Comparison of ENCODE assay signal across 1 cellular context in the genomic region with DNA sequence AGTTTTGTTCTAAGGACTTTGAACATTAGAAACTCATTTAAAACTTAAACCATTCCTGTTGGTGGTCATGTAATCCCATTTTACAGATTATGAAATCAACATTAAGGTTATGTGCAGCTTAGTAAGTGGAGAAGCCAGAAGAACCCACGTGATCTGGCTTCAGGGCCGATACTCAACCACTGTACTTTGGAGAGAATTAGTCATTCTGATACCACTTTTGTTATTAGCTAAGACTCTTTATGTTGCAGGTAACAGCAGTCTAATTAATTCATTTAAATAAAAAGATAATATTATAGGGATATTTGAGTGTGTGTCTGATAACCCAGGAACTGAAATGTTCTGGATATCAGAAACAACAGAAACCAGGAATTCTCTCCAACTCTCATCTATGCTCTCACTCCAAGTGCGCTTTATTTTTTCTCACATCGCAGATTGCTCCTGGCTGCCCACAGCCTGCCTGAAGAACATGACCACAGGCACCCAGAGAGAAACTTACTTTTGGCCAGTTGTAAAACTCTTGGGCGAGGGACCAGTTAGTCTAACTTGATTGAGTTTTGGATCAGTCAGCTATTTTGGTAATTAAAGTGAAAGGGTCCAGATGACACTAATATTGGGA.
A peak's percentile ranks its signal among the peaks of the same experiment; 100 is the strongest.
TF ChIP-seq lines count a peak whose summit lies in the region.

No MANE protein-coding gene starts in this region.

TF ChIP-seq in HepG2, 621 proteins besides CTCF, POLR2A, EP300 and RAD21:
- TF ChIP-seq, protein P1, sequence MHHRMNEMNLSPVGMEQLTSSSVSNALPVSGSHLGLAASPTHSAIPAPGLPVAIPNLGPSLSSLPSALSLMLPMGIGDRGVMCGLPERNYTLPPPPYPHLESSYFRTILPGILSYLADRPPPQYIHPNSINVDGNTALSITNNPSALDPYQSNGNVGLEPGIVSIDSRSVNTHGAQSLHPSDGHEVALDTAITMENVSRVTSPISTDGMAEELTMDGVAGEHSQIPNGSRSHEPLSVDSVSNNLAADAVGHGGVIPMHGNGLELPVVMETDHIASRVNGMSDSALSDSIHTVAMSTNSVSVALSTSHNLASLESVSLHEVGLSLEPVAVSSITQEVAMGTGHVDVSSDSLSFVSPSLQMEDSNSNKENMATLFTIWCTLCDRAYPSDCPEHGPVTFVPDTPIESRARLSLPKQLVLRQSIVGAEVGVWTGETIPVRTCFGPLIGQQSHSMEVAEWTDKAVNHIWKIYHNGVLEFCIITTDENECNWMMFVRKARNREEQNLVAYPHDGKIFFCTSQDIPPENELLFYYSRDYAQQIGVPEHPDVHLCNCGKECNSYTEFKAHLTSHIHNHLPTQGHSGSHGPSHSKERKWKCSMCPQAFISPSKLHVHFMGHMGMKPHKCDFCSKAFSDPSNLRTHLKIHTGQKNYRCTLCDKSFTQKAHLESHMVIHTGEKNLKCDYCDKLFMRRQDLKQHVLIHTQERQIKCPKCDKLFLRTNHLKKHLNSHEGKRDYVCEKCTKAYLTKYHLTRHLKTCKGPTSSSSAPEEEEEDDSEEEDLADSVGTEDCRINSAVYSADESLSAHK (CRISPR knock-in tag; IDR thresholded peaks at IDR 0.05; ENCODE audit: borderline replicate concordance) = no peak
- TF ChIP-seq, protein P2, sequence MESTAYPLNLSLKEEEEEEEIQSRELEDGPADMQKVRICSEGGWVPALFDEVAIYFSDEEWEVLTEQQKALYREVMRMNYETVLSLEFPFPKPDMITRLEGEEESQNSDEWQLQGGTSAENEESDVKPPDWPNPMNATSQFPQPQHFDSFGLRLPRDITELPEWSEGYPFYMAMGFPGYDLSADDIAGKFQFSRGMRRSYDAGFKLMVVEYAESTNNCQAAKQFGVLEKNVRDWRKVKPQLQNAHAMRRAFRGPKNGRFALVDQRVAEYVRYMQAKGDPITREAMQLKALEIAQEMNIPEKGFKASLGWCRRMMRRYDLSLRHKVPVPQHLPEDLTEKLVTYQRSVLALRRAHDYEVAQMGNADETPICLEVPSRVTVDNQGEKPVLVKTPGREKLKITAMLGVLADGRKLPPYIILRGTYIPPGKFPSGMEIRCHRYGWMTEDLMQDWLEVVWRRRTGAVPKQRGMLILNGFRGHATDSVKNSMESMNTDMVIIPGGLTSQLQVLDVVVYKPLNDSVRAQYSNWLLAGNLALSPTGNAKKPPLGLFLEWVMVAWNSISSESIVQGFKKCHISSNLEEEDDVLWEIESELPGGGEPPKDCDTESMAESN (CRISPR knock-in tag; conservative IDR thresholded peaks at IDR 0.05) = no peak
- 0 out of 2 replicates have a peak, but pooled peaks have one; percentile 19 for TF ChIP-seq MAFF (IDR thresholded peaks at IDR 0.05; ENCODE audit: low read depth, low read length)
- TF ChIP-seq MAFK (conservative IDR thresholded peaks at IDR 0.05 in 1 of 2, IDR thresholded peaks at IDR 0.05 in 1 of 2; ENCODE audit: low read length in 2 of 2) = peak; percentile 61 to 63
- TF ChIP-seq ZSCAN29 (CRISPR knock-in tag; conservative IDR thresholded peaks at IDR 0.05) = no peak
- no peak for TF ChIP-seq RFX3 (CRISPR knock-in tag; IDR thresholded peaks at IDR 0.05)
- no peak for TF ChIP-seq ZFY (CRISPR knock-in tag; IDR thresholded peaks at IDR 0.05)
